In genomic region chr21:36615274-36615964, GRCh38 we compare ENCODE assay signal across 16 cellular contexts.
A peak's percentile ranks its signal among the peaks of the same experiment; 100 is the strongest.
DNase-seq lines count a peak whose midpoint lies in the region; ATAC-seq, FAIRE-seq and TF ChIP-seq lines count a peak whose summit lies in the region.
"Had no signal": no experiment of that assay in that cellular context is flagged by ENCODE, and none has a peak within 500 bp of the region (broad histone marks: within the 10 kb centered on the region; RNA-seq: fewer than 3 reads in every experiment).

No MANE protein-coding gene starts in this region.

- TF ChIP-seq RAD21 in HepG2 (CRISPR knock-in tag; IDR thresholded peaks at IDR 0.05) = peak; percentile 26; the same call in 1 of the 2 replicates

- POLR2A ChIA-PET in HepG2 (lab: Yijun Ruan, JAX) = no interaction called here

- peaks cover 24 to 32% of the 10 kb centered on the region in 2 donors for H3K27me3 Mint-ChIP-seq in stimulated activated naive B cell treated with anti-CD40 and anti-IgM and Interleukin-4, amounts not matched to agents 10 μg/mL and 1 μg/mL and 100 μg/mL, for 72 hours
- peaks cover 32% of the 10 kb centered on the region for H3K27me3 Mint-ChIP-seq in T-helper 17 cell

- peak; percentile 98 for ATAC-seq in HepG2
- ATAC-seq in right lobe of liver = no peak
- no peak for ATAC-seq in stimulated activated naive B cell treated with anti-CD40 and anti-IgM and Interleukin-4, amounts not matched to agents 10 μg/mL and 1 μg/mL and 100 μg/mL, for 72 hours (replicated peaks)
- no peak for ATAC-seq in heart right ventricle
- no peak for ATAC-seq in T-helper 17 cell
- ATAC-seq: activated CD8-positive, alpha-beta memory T cell treated with anti-CD3 and anti-CD28 coated beads, Interleukin-2, amount 10 ng/mL, durations not matched to agents 7 days and 5 days had no signal

- peaks cover 15% of the 10 kb centered on the region for H3K4me1 ChIP-seq in HepG2 (ENCODE audit: insufficient read depth, low read length)
- no peaks in the 10 kb centered on the region for H3K4me1 ChIP-seq in right lobe of liver
- H3K4me1 ChIP-seq in heart right ventricle = no peaks in the 10 kb centered on the region
- H3K4me1 ChIP-seq: upper lobe of left lung had no signal

- H3K36me3 ChIP-seq in HepG2 (replicated peaks in 1 of 2; ENCODE audit: control insufficient read depth in 1 of 2, insufficient read depth in 2 of 2, low read length in 2 of 2) (no peaks in the 10 kb centered on the region), right lobe of liver (no peaks in the 10 kb centered on the region), heart right ventricle (no peaks in the 10 kb centered on the region)
- H3K36me3 ChIP-seq: upper lobe of left lung had no signal

- no peak overlapping the region for H3K4me2 ChIP-seq in HepG2 (ENCODE audit: low read depth, low read length)

- in situ Hi-C loops in HepG2 (cut with HindIII; ENCODE audit: extremely low pct_ligation_motif_present, low pct_unique_long_range_greater_than_20kb) = no loop called here

- intact Hi-C loops in HepG2 (cut with micrococcal nuclease; ENCODE audit: unreplicated experiment) = no loop called here
- intact Hi-C loops in right lobe of liver (cut with DNase I) = no loop called here
- intact Hi-C loops in heart right ventricle (cut with DNase I) = no loop called here

- H3K27me3 ChIP-seq in HepG2 (ENCODE audit: control insufficient read depth in 1 of 2, insufficient read depth in 2 of 2, low read length in 2 of 2) (peaks cover 0 to 20% of the 10 kb centered on the region in 2 experiments; a peak in 1 of 5 replicates), right lobe of liver (peaks cover 0 to 6% of the 10 kb centered on the region in 2 donors), heart right ventricle (peaks cover 0 to 45% (median 36%) of the 10 kb centered on the region in 7 donors)
- H3K27me3 ChIP-seq: upper lobe of left lung had no signal

- H3K27ac ChIP-seq in HepG2 (ENCODE audit: extremely low read length, insufficient read depth, low read length) (no peak overlapping the region), right lobe of liver (no peak overlapping the region), heart right ventricle (no peak overlapping the region)
- H3K27ac ChIP-seq: GM23248, HL-60, upper lobe of left lung had no signal

- no peak overlapping the region for H3K27ac Mint-ChIP-seq in stimulated activated naive B cell treated with anti-CD40 and anti-IgM and Interleukin-4, amounts not matched to agents 10 μg/mL and 1 μg/mL and 100 μg/mL, for 72 hours
- no peak overlapping the region for H3K27ac Mint-ChIP-seq in T-helper 17 cell
- H3K27ac Mint-ChIP-seq: activated B cell treated with CpG ODN at 0.5 μM for 24 hours; activated CD8-positive, alpha-beta memory T cell treated with anti-CD3 and anti-CD28 coated beads, Interleukin-2, amount 10 ng/mL, durations not matched to agents 7 days and 5 days; activated naive CD4-positive, alpha-beta T cell treated with anti-CD3 and anti-CD28 coated beads for 36 hours had no signal

- H3K36me3 Mint-ChIP-seq in stimulated activated naive B cell treated with anti-CD40 and anti-IgM and Interleukin-4, amounts not matched to agents 10 μg/mL and 1 μg/mL and 100 μg/mL, for 72 hours = peaks cover 3 to 7% of the 10 kb centered on the region in 2 donors
- H3K36me3 Mint-ChIP-seq in T-helper 17 cell (ENCODE audit: low read depth) = no peaks in the 10 kb centered on the region
- H3K36me3 Mint-ChIP-seq: activated CD8-positive, alpha-beta memory T cell treated with anti-CD3 and anti-CD28 coated beads, Interleukin-2, amount 10 ng/mL, durations not matched to agents 7 days and 5 days had no signal

- CTCF ChIA-PET in HepG2 (lab: Yijun Ruan, JAX; ENCODE audit: low intra/inter-chr PET ratio, low total read pairs) = no interaction called here

- H3K9ac ChIP-seq in HepG2 (ENCODE audit: insufficient read depth, low read depth, low read length) = no peak overlapping the region
- H3K9ac ChIP-seq: GM23248 had no signal

- FAIRE-seq in HepG2 (lab: Jason Lieb, UNC) = no peak

- H3K4me1 Mint-ChIP-seq in stimulated activated naive B cell treated with anti-CD40 and anti-IgM and Interleukin-4, amounts not matched to agents 10 μg/mL and 1 μg/mL and 100 μg/mL, for 72 hours = no peaks in the 10 kb centered on the region
- no peaks in the 10 kb centered on the region for H3K4me1 Mint-ChIP-seq in T-helper 17 cell
- H3K4me1 Mint-ChIP-seq: activated B cell treated with CpG ODN at 0.5 μM for 24 hours; activated CD8-positive, alpha-beta memory T cell treated with anti-CD3 and anti-CD28 coated beads, Interleukin-2, amount 10 ng/mL, durations not matched to agents 7 days and 5 days had no signal

- TF ChIP-seq EP300 in HepG2 (IDR thresholded peaks at IDR 0.05; ENCODE audit: low read depth in 2 of 2, low read length in 2 of 2) = no peak
- no peak for TF ChIP-seq EP300 in HepG2 (CRISPR knock-in tag; IDR thresholded peaks at IDR 0.05; ENCODE audit: borderline replicate concordance)

- no peaks in the 10 kb centered on the region for H4K20me1 ChIP-seq in HepG2 (ENCODE audit: insufficient read depth, low read length)

- H3K9me3 ChIP-seq in HepG2 (ENCODE audit: low read length) = no peaks in the 10 kb centered on the region; the same call in 1 of the 2 replicates
- no peaks in the 10 kb centered on the region for H3K9me3 ChIP-seq in right lobe of liver
- H3K9me3 ChIP-seq in heart right ventricle = peaks cover 0 to 12% (median 0%) of the 10 kb centered on the region in 11 donors
- no peaks in the 10 kb centered on the region for H3K9me3 ChIP-seq in T-helper 17 cell (ENCODE audit: control insufficient read depth, low read length, poor library complexity, severe bottlenecking)
- H3K9me3 ChIP-seq: upper lobe of left lung had no signal

- no peak overlapping the region for H3K4me3 Mint-ChIP-seq in stimulated activated naive B cell treated with anti-CD40 and anti-IgM and Interleukin-4, amounts not matched to agents 10 μg/mL and 1 μg/mL and 100 μg/mL, for 72 hours
- no peak overlapping the region for H3K4me3 Mint-ChIP-seq in T-helper 17 cell
- H3K4me3 Mint-ChIP-seq: activated B cell treated with CpG ODN at 0.5 μM for 24 hours; activated CD8-positive, alpha-beta memory T cell treated with anti-CD3 and anti-CD28 coated beads, Interleukin-2, amount 10 ng/mL, durations not matched to agents 7 days and 5 days; activated naive CD4-positive, alpha-beta T cell treated with anti-CD3 and anti-CD28 coated beads for 36 hours had no signal

- WGBS in HepG2 (ENCODE audit: low lambda C conversion rate) = 83% methylated on average over 1 of the region's 5 CpGs
- 76% methylated on average over 4 of the region's 5 CpGs for WGBS in right lobe of liver (ENCODE audit: insufficient coverage, low coverage, low lambda C conversion rate, missing lambda C conversion rate)
- WGBS in heart right ventricle, 2 donors = 66 to 75% methylated on average over 5 of the region's 5 CpGs

- BruUV-seq in HepG2 (replicated peaks; lab: Mats Ljungman, UMichigan) = no TSS peak

- DNase-seq in HepG2 (ENCODE audit: low spot score) = peak; percentile 40
- DNase-seq in right lobe of liver = no peak
- no peak for DNase-seq in LNCaP clone FGC (ENCODE audit: low read depth)
- DNase-seq in cardiac fibroblast (ENCODE audit: low read depth in 2 of 2) = no peak
- no peak for DNase-seq in stimulated activated naive B cell treated with anti-CD40 and anti-IgM and Interleukin-4, amounts not matched to agents 10 μg/mL and 1 μg/mL and 100 μg/mL, for 72 hours
- DNase-seq in OCI-M2 (lab: John Stamatoyannopoulos, UW; ENCODE audit: unreplicated experiment) = no peak
- DNase-seq in heart right ventricle = no peak
- DNase-seq in T-helper 17 cell = no peak
- DNase-seq: activated B cell treated with CpG ODN at 0.5 μM for 24 hours; activated CD8-positive, alpha-beta memory T cell treated with anti-CD3 and anti-CD28 coated beads, Interleukin-2, amount 10 ng/mL, durations not matched to agents 7 days and 5 days; activated naive CD4-positive, alpha-beta T cell treated with anti-CD3 and anti-CD28 coated beads for 36 hours; GM23248; NCI-H1092; stimulated activated CD4-positive, alpha-beta T cell treated with anti-CD3 and anti-CD28 coated beads, Interleukin-1b, Interleukin-23, amount 100 ng/mL, for 48 hours; upper lobe of left lung had no signal

- H3K79me2 ChIP-seq in HepG2 (ENCODE audit: insufficient read depth, low read length) = no peaks in the 10 kb centered on the region

- H2AFZ ChIP-seq in HepG2 (ENCODE audit: low read length) = no peak overlapping the region
- H2AFZ ChIP-seq: GM23248 had no signal

- TF ChIP-seq CTCF in HepG2 (CRISPR knock-in tag; IDR thresholded peaks at IDR 0.05) (peak; percentile 47), right lobe of liver (IDR thresholded peaks at IDR 0.05) (no peak), LNCaP clone FGC (IDR thresholded peaks at IDR 0.05; ENCODE audit: control insufficient read depth, extremely low read depth, insufficient read depth) (0 out of 2 replicates have a peak, but pooled peaks have one; percentile 14), cardiac fibroblast (IDR thresholded peaks at IDR 0.05; ENCODE audit: low read depth, low read length) (peak; percentile 20), heart right ventricle (IDR thresholded peaks at IDR 0.05) (no peak)

- H3K9me3 Mint-ChIP-seq in stimulated activated naive B cell treated with anti-CD40 and anti-IgM and Interleukin-4, amounts not matched to agents 10 μg/mL and 1 μg/mL and 100 μg/mL, for 72 hours = peaks cover 10 to 21% of the 10 kb centered on the region in 2 donors

- TF ChIP-seq POLR2A in HepG2 (IDR thresholded peaks at IDR 0.05; ENCODE audit: insufficient read depth in 1 of 2, low read depth in 2 of 2, low read length in 2 of 2) = no peak
- no peak for TF ChIP-seq POLR2A in right lobe of liver (IDR thresholded peaks at IDR 0.05)

- H3K4me3 ChIP-seq in HepG2 (replicated peaks in 1 of 3; ENCODE audit: insufficient read depth in 1 of 3, low read depth in 2 of 3, low read length in 3 of 3) = no peak overlapping the region
- no peak overlapping the region for H3K4me3 ChIP-seq in right lobe of liver
- no peak overlapping the region for H3K4me3 ChIP-seq in LNCaP clone FGC (ENCODE audit: low read depth, low read length)
- no peak overlapping the region for H3K4me3 ChIP-seq in cardiac fibroblast (replicated peaks in 1 of 2; ENCODE audit: low read depth in 2 of 2, low read length in 2 of 2)
- H3K4me3 ChIP-seq in heart right ventricle = no peak overlapping the region
- H3K4me3 ChIP-seq: GM23248, upper lobe of left lung had no signal

TF ChIP-seq in HepG2, 621 proteins besides CTCF, POLR2A, EP300 and RAD21 (continues in another document):
- TF ChIP-seq STAG1 (CRISPR knock-in tag; IDR thresholded peaks at IDR 0.05) = peak; percentile 52; the same call in 1 of the 2 replicates

Comparison
In these comparisons a context has a peak if more than half of its experiments do, and no peak if none do; other contexts are left out.
1. CTCF ChIP-seq: peak in HepG2 (single experiment), LNCaP clone FGC (single experiment) and cardiac fibroblast (single experiment); none in right lobe of liver (0 of 4) and heart right ventricle (0 of 9).